8 cellular contexts compared by ENCODE assay signal in the genomic region with DNA sequence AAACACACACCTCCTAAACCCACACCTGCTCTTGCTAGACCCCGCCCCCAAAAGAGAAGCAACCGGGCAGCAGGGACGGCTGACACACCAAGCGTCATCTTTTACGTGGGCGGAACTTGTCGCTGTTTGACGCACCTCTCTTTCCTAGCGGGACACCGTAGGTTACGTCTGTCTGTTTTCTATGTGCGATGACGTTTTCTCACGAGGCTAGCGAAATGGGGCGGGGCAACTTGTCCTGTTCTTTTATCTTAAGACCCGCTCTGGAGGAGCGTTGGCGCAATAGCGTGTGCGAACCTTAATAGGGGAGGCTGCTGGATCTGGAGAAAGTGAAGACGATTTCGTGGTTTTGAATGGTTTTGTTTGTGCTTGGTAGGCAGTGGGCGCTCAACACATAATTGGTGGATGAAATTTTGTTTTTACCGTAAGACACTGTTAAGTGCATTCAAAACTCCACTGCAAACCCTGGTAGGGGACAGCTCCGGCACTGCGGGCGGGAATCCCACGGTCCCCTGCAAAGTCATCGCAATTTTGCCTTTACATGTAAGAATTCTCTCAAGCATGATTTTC. TPM values are rescaled to one million over a fixed set of nuclear protein-coding genes. Genes with fewer than 3 reads are reported as not detected.
DNase-seq lines count a peak whose midpoint lies in the region; ATAC-seq and TF ChIP-seq lines count a peak whose summit lies in the region.

No MANE protein-coding gene starts in this region.

- intact Hi-C loops in left ventricle myocardium superior (cut with micrococcal nuclease), result no loop called here

- peak; percentile 87 for DNase-seq in GM13976 (ENCODE audit: low spot score)
- DNase-seq in NCI-H1436 treated with DMSO at 0.1 percent for 48 hours (lab: John Stamatoyannopoulos, UW), result peak; percentile 97
- peak; percentile 80 to 92 (median 86) for DNase-seq in T-helper 17 cell
- DNase-seq in left ventricle myocardium superior, result peak; percentile 93
- peak; percentile 80 for DNase-seq in progenitor cell of endocrine pancreas (ENCODE audit: low spot score, unreplicated experiment)
- DNase-seq in ureter (ENCODE audit: low spot score), result peak; percentile 97

- TF ChIP-seq CTCF in GM13976 (IDR thresholded peaks at IDR 0.05; ENCODE audit: borderline replicate concordance, control extremely low read depth, extremely low read depth, insufficient read depth, missing control alignments), result no peak
- no peak for TF ChIP-seq CTCF in progenitor cell of endocrine pancreas (IDR thresholded peaks at IDR 0.05; ENCODE audit: unreplicated experiment)

- H3K4me3 Mint-ChIP-seq in T-helper 17 cell (peak overlapping the region; percentile 99), progenitor cell of endocrine pancreas (ENCODE audit: low read depth) (peak overlapping the region; percentile 98)

- no peaks in the 10 kb centered on the region for H3K9me3 ChIP-seq in T-helper 17 cell (ENCODE audit: control insufficient read depth, low read length, poor library complexity, severe bottlenecking)

- no peaks in the 10 kb centered on the region for H3K27me3 Mint-ChIP-seq in T-helper 17 cell
- H3K27me3 Mint-ChIP-seq in progenitor cell of endocrine pancreas, result no peaks in the 10 kb centered on the region

- H3K9me3 Mint-ChIP-seq in progenitor cell of endocrine pancreas (ENCODE audit: low read depth), result peaks cover 9% of the 10 kb centered on the region

- in situ Hi-C loops in GM13976 (cut with MboI; ENCODE audit: low sequenced_read_pairs, unreplicated experiment), result no loop called here

- H3K27ac ChIP-seq in angular gyrus (ENCODE audit: low read depth, low read length), result peak overlapping the region; percentile 88

- H3K36me3 Mint-ChIP-seq in T-helper 17 cell (ENCODE audit: low read depth), result no peaks in the 10 kb centered on the region
- peaks cover 2% of the 10 kb centered on the region for H3K36me3 Mint-ChIP-seq in progenitor cell of endocrine pancreas (ENCODE audit: insufficient read depth)

- peak overlapping the region; percentile 99 for H3K27ac Mint-ChIP-seq in T-helper 17 cell
- H3K27ac Mint-ChIP-seq in progenitor cell of endocrine pancreas, result peak overlapping the region; percentile 100

- peak; percentile 82 for ATAC-seq in HG02852 (IDR thresholded peaks at IDR 0.05; ENCODE audit: unreplicated experiment)
- peak; percentile 88 for ATAC-seq in T-helper 17 cell
- ATAC-seq in left ventricle myocardium superior, result peak; percentile 91

- H3K4me1 Mint-ChIP-seq in T-helper 17 cell (peaks cover 23% of the 10 kb centered on the region), progenitor cell of endocrine pancreas (ENCODE audit: low read depth) (peaks cover 15% of the 10 kb centered on the region)

RNA-seq across cellular contexts. Expression of a gene that starts 0.5 kb away (rescaled TPM):
- total RNA-seq in T-helper 17 cell (10 to 100 TPM; 20.8 to 25.4 TPM), left ventricle myocardium superior (19.2 TPM), progenitor cell of endocrine pancreas (18.6 and 23.4 TPM in 2 replicates), ureter (14.8 TPM)

RNA-seq across cellular contexts. Expression of a gene that starts 44.2 kb away (rescaled TPM):
- total RNA-seq in T-helper 17 cell (under 1 TPM; 0.42 to 0.57 TPM), left ventricle myocardium superior (1.7 TPM), progenitor cell of endocrine pancreas (15.3 and 15.4 TPM in 2 replicates), ureter (9.4 TPM)

RNA-seq across cellular contexts. Expression of a gene that starts 49.7 kb away (rescaled TPM):
- total RNA-seq in T-helper 17 cell (not detected), left ventricle myocardium superior (not detected), progenitor cell of endocrine pancreas (not detected in 2 replicates), ureter (not detected)

Comparison
In these comparisons a context has a peak if more than half of its experiments do, and no peak if none do; other contexts are left out.
1. Peak in every context shown above with its lines: DNase-seq, ATAC-seq and H3K27ac ChIP-seq.